In the genomic region with DNA sequence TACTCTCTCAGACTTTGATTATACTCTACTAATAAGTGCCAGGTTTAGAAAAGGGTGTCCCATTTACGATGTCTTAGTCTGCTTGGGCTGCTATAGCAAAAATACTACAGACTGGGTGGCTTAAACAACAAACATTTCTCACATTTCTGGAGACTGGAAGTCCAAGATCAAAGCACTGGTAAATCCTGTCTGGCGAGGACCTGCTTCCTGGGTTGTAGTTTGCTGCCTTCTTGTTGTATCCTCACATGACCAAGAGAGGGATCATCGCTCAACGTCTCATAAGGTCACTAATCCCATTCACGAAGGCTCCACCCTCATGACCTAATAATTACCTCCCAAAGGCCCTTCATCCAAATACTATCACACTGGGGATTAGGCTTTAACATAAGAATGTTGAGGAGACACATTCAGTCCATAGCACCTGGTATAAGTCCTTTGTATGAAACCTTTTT, we compare ENCODE assay signal across 16 cellular contexts. TPM values are rescaled to one million over a fixed set of nuclear protein-coding genes. Genes with fewer than 3 reads are reported as not detected.
DNase-seq lines count a peak whose midpoint lies in the region; ATAC-seq and TF ChIP-seq lines count a peak whose summit lies in the region.
"Had no signal": no experiment of that assay in that cellular context is flagged by ENCODE, and none has a peak within 500 bp of the region (broad histone marks: within the 10 kb centered on the region; RNA-seq: fewer than 3 reads in every experiment).

No MANE protein-coding gene starts in this region.

- peaks cover 16% of the 10 kb centered on the region for H3K9me3 Mint-ChIP-seq in nephron progenitor cell
- peaks cover 0 to 5% of the 10 kb centered on the region in 2 donors for H3K9me3 Mint-ChIP-seq in stimulated activated naive B cell treated with anti-CD40 and anti-IgM and Interleukin-4, amounts not matched to agents 10 μg/mL and 1 μg/mL and 100 μg/mL, for 72 hours

- no peak for ATAC-seq in stimulated activated naive B cell treated with anti-CD40 and anti-IgM and Interleukin-4, amounts not matched to agents 10 μg/mL and 1 μg/mL and 100 μg/mL, for 72 hours (replicated peaks)
- ATAC-seq: T-cell had no signal

- no peak overlapping the region for H3K4me3 Mint-ChIP-seq in nephron progenitor cell
- no peak overlapping the region for H3K4me3 Mint-ChIP-seq in stimulated activated naive B cell treated with anti-CD40 and anti-IgM and Interleukin-4, amounts not matched to agents 10 μg/mL and 1 μg/mL and 100 μg/mL, for 72 hours
- H3K4me3 Mint-ChIP-seq: T-cell had no signal

- H3K4me2 ChIP-seq in SK-N-SH (no peak overlapping the region), hepatocyte (no peak overlapping the region)

- no peaks in the 10 kb centered on the region for H3K27me3 Mint-ChIP-seq in nephron progenitor cell (ENCODE audit: low read depth, poor library complexity)
- H3K27me3 Mint-ChIP-seq in stimulated activated naive B cell treated with anti-CD40 and anti-IgM and Interleukin-4, amounts not matched to agents 10 μg/mL and 1 μg/mL and 100 μg/mL, for 72 hours = no peaks in the 10 kb centered on the region
- H3K27me3 Mint-ChIP-seq: T-cell had no signal

- in situ Hi-C loops in HAP-1 (cut with MboI; ENCODE audit: low sequenced_read_pairs) = no loop called here

- no peaks in the 10 kb centered on the region for H3K9me2 ChIP-seq in SK-N-SH
- no peaks in the 10 kb centered on the region for H3K9me2 ChIP-seq in hepatocyte (replicated peaks; ENCODE audit: insufficient read depth)

- no peak for TF ChIP-seq CTCF in SK-N-SH (IDR thresholded peaks at IDR 0.05)
- TF ChIP-seq CTCF in hepatocyte (IDR thresholded peaks at IDR 0.05; ENCODE audit: poor library complexity) = no peak
- TF ChIP-seq CTCF in nephron progenitor cell (IDR thresholded peaks at IDR 0.05) = no peak

- CTCF ChIA-PET in SK-N-SH (lab: Yijun Ruan, JAX) = no interaction called here

- 96% methylated on average over 5 of the region's 5 CpGs for WGBS in SK-N-SH (ENCODE audit: low lambda C conversion rate)
- WGBS in hepatocyte (ENCODE audit: low lambda C conversion rate, missing lambda C conversion rate) = 73% methylated on average over 5 of the region's 5 CpGs

- H3K4me3 ChIP-seq in HAP-1 (no peak overlapping the region), SK-N-SH (ENCODE audit: low read depth in 2 of 2, low read length in 1 of 2) (no peak overlapping the region), hepatocyte (no peak overlapping the region)

- H3K27ac ChIP-seq in SK-N-SH (ENCODE audit: low read depth in 2 of 2, low read length in 1 of 2) = no peak overlapping the region
- peak overlapping the region; percentile 21 for H3K27ac ChIP-seq in hepatocyte
- H3K27ac ChIP-seq: parathyroid adenoma had no signal

- DNase-seq in CMK (ENCODE audit: low read depth) = peak; percentile 47
- DNase-seq in HAP-1 (ENCODE audit: low spot score in 2 of 2) = peak; percentile 81 to 95
- no peak for DNase-seq in SK-N-SH
- DNase-seq in hepatocyte (ENCODE audit: low spot score) = peak; percentile 41
- DNase-seq in DMS79 treated with DMSO at 0.1 percent for 48 hours (lab: John Stamatoyannopoulos, UW) = no peak
- DNase-seq in activated CD4-positive, alpha-beta T cell treated with anti-CD3 and anti-CD28 coated beads, Interleukin-2, amount 50 U/mL, for 4 hours = no peak
- DNase-seq in nephron progenitor cell = no peak
- DNase-seq in stimulated activated naive B cell treated with anti-CD40 and anti-IgM and Interleukin-4, amounts not matched to agents 10 μg/mL and 1 μg/mL and 100 μg/mL, for 72 hours = no peak
- DNase-seq: activated effector memory CD4-positive, alpha-beta T cell treated with anti-CD3 and anti-CD28 coated beads, Interleukin-2, amount 50 U/mL, for 16 hours; caudate nucleus; GDM1; midbrain; NCI-H2029 treated with DMSO at 0.1 percent for 48 hours; stimulated activated CD4-positive, alpha-beta T cell treated with anti-CD3 and anti-CD28 coated beads, Interleukin-2, amount 100 ng/mL, for 24 hours; T-cell had no signal

- H2AFZ ChIP-seq in SK-N-SH (ENCODE audit: low read depth) (no peak overlapping the region), hepatocyte (no peak overlapping the region)
- H2AFZ ChIP-seq: parathyroid adenoma had no signal

- H3K36me3 Mint-ChIP-seq in nephron progenitor cell (ENCODE audit: low read depth) = peaks cover 80% of the 10 kb centered on the region
- peaks cover 44 to 59% of the 10 kb centered on the region in 2 donors for H3K36me3 Mint-ChIP-seq in stimulated activated naive B cell treated with anti-CD40 and anti-IgM and Interleukin-4, amounts not matched to agents 10 μg/mL and 1 μg/mL and 100 μg/mL, for 72 hours

- no peaks in the 10 kb centered on the region for H3K27me3 ChIP-seq in HAP-1 (ENCODE audit: low read depth)
- H3K27me3 ChIP-seq in SK-N-SH (ENCODE audit: insufficient read depth) = no peaks in the 10 kb centered on the region
- no peaks in the 10 kb centered on the region for H3K27me3 ChIP-seq in hepatocyte

- H3K27ac Mint-ChIP-seq in nephron progenitor cell = no peak overlapping the region
- H3K27ac Mint-ChIP-seq in stimulated activated naive B cell treated with anti-CD40 and anti-IgM and Interleukin-4, amounts not matched to agents 10 μg/mL and 1 μg/mL and 100 μg/mL, for 72 hours = no peak overlapping the region
- H3K27ac Mint-ChIP-seq: T-cell had no signal

- no peaks in the 10 kb centered on the region for H3K9me3 ChIP-seq in HAP-1
- no peaks in the 10 kb centered on the region for H3K9me3 ChIP-seq in SK-N-SH
- no peaks in the 10 kb centered on the region for H3K9me3 ChIP-seq in hepatocyte (ENCODE audit: low read depth)

- H3K4me1 ChIP-seq in HAP-1 (peaks cover 14% of the 10 kb centered on the region), SK-N-SH (ENCODE audit: control insufficient read depth in 1 of 2, insufficient read depth in 2 of 2, low read depth in 1 of 2, low read length in 1 of 2) (no peaks in the 10 kb centered on the region), hepatocyte (ENCODE audit: insufficient read depth) (no peaks in the 10 kb centered on the region)
- H3K4me1 ChIP-seq: parathyroid adenoma had no signal

- TF ChIP-seq RAD21 in SK-N-SH (IDR thresholded peaks at IDR 0.05; ENCODE audit: low read length) = 0 out of 2 replicates have a peak, but pooled peaks have one; percentile 5

- H3K36me3 ChIP-seq in HAP-1 (replicated peaks) (peaks cover 46% of the 10 kb centered on the region), SK-N-SH (replicated peaks in 1 of 2; ENCODE audit: control insufficient read depth in 1 of 2, insufficient read depth in 2 of 2, low read length in 1 of 2) (peaks cover 48 to 52% of the 10 kb centered on the region in 2 experiments), hepatocyte (replicated peaks; ENCODE audit: insufficient read depth, low read depth) (peaks cover 9% of the 10 kb centered on the region)

- POLR2A ChIA-PET in SK-N-SH (lab: Yijun Ruan, JAX) = no interaction called here

- H3F3A ChIP-seq in SK-N-SH (replicated peaks; ENCODE audit: insufficient read depth) = peaks cover 9% of the 10 kb centered on the region

- no peaks in the 10 kb centered on the region for H3K4me1 Mint-ChIP-seq in nephron progenitor cell
- H3K4me1 Mint-ChIP-seq in stimulated activated naive B cell treated with anti-CD40 and anti-IgM and Interleukin-4, amounts not matched to agents 10 μg/mL and 1 μg/mL and 100 μg/mL, for 72 hours = no peaks in the 10 kb centered on the region
- H3K4me1 Mint-ChIP-seq: T-cell had no signal

- no peak for TF ChIP-seq EP300 in SK-N-SH (IDR thresholded peaks at IDR 0.05; ENCODE audit: borderline replicate concordance in 1 of 2, low read depth in 1 of 2, low read length in 1 of 2)

- H3K79me2 ChIP-seq in SK-N-SH (ENCODE audit: insufficient read depth) (peaks cover 2% of the 10 kb centered on the region; the same call in 1 of the 2 replicates), hepatocyte (no peaks in the 10 kb centered on the region)
- H3K79me2 ChIP-seq: parathyroid adenoma had no signal

- H4K20me1 ChIP-seq in SK-N-SH (ENCODE audit: insufficient read depth) (no peaks in the 10 kb centered on the region), hepatocyte (ENCODE audit: insufficient read depth, poor library complexity, severe bottlenecking) (no peaks in the 10 kb centered on the region)

- H3K9ac ChIP-seq in SK-N-SH = no peak overlapping the region
- H3K9ac ChIP-seq: parathyroid adenoma had no signal

TF ChIP-seq in SK-N-SH, 30 proteins besides CTCF, POLR2A, EP300 and RAD21:
- TF ChIP-seq, protein P1, sequence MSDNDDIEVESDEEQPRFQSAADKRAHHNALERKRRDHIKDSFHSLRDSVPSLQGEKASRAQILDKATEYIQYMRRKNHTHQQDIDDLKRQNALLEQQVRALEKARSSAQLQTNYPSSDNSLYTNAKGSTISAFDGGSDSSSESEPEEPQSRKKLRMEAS (IDR thresholded peaks at IDR 0.05; ENCODE audit: low read depth) = no peak
- TF ChIP-seq, protein P2, sequence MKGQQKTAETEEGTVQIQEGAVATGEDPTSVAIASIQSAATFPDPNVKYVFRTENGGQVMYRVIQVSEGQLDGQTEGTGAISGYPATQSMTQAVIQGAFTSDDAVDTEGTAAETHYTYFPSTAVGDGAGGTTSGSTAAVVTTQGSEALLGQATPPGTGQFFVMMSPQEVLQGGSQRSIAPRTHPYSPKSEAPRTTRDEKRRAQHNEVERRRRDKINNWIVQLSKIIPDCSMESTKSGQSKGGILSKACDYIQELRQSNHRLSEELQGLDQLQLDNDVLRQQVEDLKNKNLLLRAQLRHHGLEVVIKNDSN (IDR thresholded peaks at IDR 0.05; ENCODE audit: borderline replicate concordance, low read depth) = no peak
- no peak for TF ChIP-seq FOXM1 (IDR thresholded peaks at IDR 0.05; ENCODE audit: low read depth)
- no peak for TF ChIP-seq MXI1 (IDR thresholded peaks at IDR 0.05; ENCODE audit: low read depth, low read length)
- TF ChIP-seq FOXJ3 (CRISPR knock-in tag; IDR thresholded peaks at IDR 0.05) = no peak
- TF ChIP-seq RXRA (IDR thresholded peaks at IDR 0.05; ENCODE audit: borderline replicate concordance, low read depth) = no peak
- TF ChIP-seq, protein P3, sequence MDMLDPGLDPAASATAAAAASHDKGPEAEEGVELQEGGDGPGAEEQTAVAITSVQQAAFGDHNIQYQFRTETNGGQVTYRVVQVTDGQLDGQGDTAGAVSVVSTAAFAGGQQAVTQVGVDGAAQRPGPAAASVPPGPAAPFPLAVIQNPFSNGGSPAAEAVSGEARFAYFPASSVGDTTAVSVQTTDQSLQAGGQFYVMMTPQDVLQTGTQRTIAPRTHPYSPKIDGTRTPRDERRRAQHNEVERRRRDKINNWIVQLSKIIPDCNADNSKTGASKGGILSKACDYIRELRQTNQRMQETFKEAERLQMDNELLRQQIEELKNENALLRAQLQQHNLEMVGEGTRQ (IDR thresholded peaks at IDR 0.05; ENCODE audit: borderline replicate concordance, low read depth, low read length) = no peak
- no peak for TF ChIP-seq TEAD4 (IDR thresholded peaks at IDR 0.05; ENCODE audit: borderline replicate concordance, insufficient read depth)

RNA-seq across cellular contexts. Expression of a gene that starts 12.0 kb away (rescaled TPM):
- polyA plus RNA-seq in SK-N-SH (2012; rRNA removed) = 224 and 270 TPM in 2 replicates
- 279 and 294 TPM in 2 replicates for polyA plus RNA-seq in SK-N-SH (2012; cell fraction: cytosol; rRNA removed)
- 172 and 259 TPM in 2 replicates for polyA plus RNA-seq in SK-N-SH (2012; cell fraction: nucleus; rRNA removed)
- 350 and 371 TPM in 2 replicates for total RNA-seq in hepatocyte
- 400 and 401 TPM in 2 replicates for polyA plus RNA-seq in hepatocyte

Comparison
In these comparisons a context has a peak if more than half of its experiments do, and no peak if none do; other contexts are left out.
1. DNase-seq: peak in CMK (single experiment), HAP-1 (2 of 2) and hepatocyte (single experiment); none in SK-N-SH (single experiment), DMS79 treated with DMSO at 0.1 percent for 48 hours (single experiment), activated CD4-positive, alpha-beta T cell treated with anti-CD3 and anti-CD28 coated beads, Interleukin-2, amount 50 U/mL, for 4 hours (0 of 2), nephron progenitor cell (single experiment) and stimulated activated naive B cell treated with anti-CD40 and anti-IgM and Interleukin-4, amounts not matched to agents 10 μg/mL and 1 μg/mL and 100 μg/mL, for 72 hours (single experiment).